26 cellular contexts compared by ENCODE assay signal in genomic region chr5:2136728-2137333, GRCh38.
DNase-seq lines count a peak whose midpoint lies in the region; ATAC-seq and TF ChIP-seq lines count a peak whose summit lies in the region.
"Had no signal": no experiment of that assay in that cellular context is flagged by ENCODE, and none has a peak within 500 bp of the region (broad histone marks: within the 10 kb centered on the region; RNA-seq: fewer than 3 reads in every experiment).

No MANE protein-coding gene starts in this region.

- no peak overlapping the region for H3K4ac ChIP-seq in neuronal stem cell (ENCODE audit: low read length)

- CTCF ChIA-PET in HEK293 (lab: Yijun Ruan, JAX) (no interaction called here), Calu3 (lab: Charles Lee) (no interaction called here)

- peak overlapping the region; percentile 52 for H3K27ac Mint-ChIP-seq in activated T-helper 1 cell treated with anti-CD3 and anti-CD28 coated beads, Interleukin-12 subunit alpha, Interleukin-12 subunit beta, Interleukin-2, Interleukin-4 antibody, amounts not matched to agents 30 ng/mL and 10 ng/mL and 1 ng/mL, durations not matched to agents 14 hours and 24 hours and 36 hours
- no peak overlapping the region for H3K27ac Mint-ChIP-seq in Calu3 (ENCODE audit: unreplicated experiment)
- H3K27ac Mint-ChIP-seq: dendritic cell treated with granulocyte-macrophage colony-stimulating factor and Interleukin-4, amounts not matched to agents 40 ng/mL and 50 ng/mL, for 4 days; T-cell had no signal

- H2AK5ac ChIP-seq in neuronal stem cell (ENCODE audit: low read depth, low read length): no peak overlapping the region

- peak overlapping the region; percentile 13 for H3K9ac ChIP-seq in neuronal stem cell (ENCODE audit: low read depth, low read length, poor library complexity)
- H3K9ac ChIP-seq: BLaER1, GM23248 had no signal

- POLR2A ChIA-PET in HEK293 (lab: Yijun Ruan, JAX): no interaction called here

- intact Hi-C loops in activated T-helper 1 cell treated with anti-CD3 and anti-CD28 coated beads, Interleukin-12 subunit alpha, Interleukin-12 subunit beta, Interleukin-2, Interleukin-4 antibody, amounts not matched to agents 30 ng/mL and 10 ng/mL and 1 ng/mL, durations not matched to agents 14 hours and 24 hours and 36 hours (cut with micrococcal nuclease): no loop called here
- intact Hi-C loops in Calu3 (cut with micrococcal nuclease; ENCODE audit: unreplicated experiment): no loop called here

- no peaks in the 10 kb centered on the region for H3K27me3 ChIP-seq in neuronal stem cell (ENCODE audit: control insufficient read depth in 3 of 3, insufficient read depth in 3 of 3, low read depth in 1 of 3, low read length in 3 of 3)
- H3K27me3 ChIP-seq: BLaER1, cardiac muscle cell, Peyer's patch, SJCRH30 had no signal

- H2BK5ac ChIP-seq in neuronal stem cell (ENCODE audit: low read length): no peak overlapping the region

- peaks cover 2% of the 10 kb centered on the region for H3K27me3 Mint-ChIP-seq in activated T-helper 1 cell treated with anti-CD3 and anti-CD28 coated beads, Interleukin-12 subunit alpha, Interleukin-12 subunit beta, Interleukin-2, Interleukin-4 antibody, amounts not matched to agents 30 ng/mL and 10 ng/mL and 1 ng/mL, durations not matched to agents 14 hours and 24 hours and 36 hours (ENCODE audit: insufficient read depth)
- no peaks in the 10 kb centered on the region for H3K27me3 Mint-ChIP-seq in Calu3 (ENCODE audit: unreplicated experiment)
- H3K27me3 Mint-ChIP-seq: dendritic cell treated with granulocyte-macrophage colony-stimulating factor and Interleukin-4, amounts not matched to agents 40 ng/mL and 50 ng/mL, for 4 days had no signal

- H3K14ac ChIP-seq in neuronal stem cell (ENCODE audit: low read length): peak overlapping the region; percentile 91

- BruUV-seq in Calu3 (replicated peaks; lab: Mats Ljungman, UMichigan): no TSS peak

- ATAC-seq in HG02885 (IDR thresholded peaks at IDR 0.05; ENCODE audit: poor library complexity, unreplicated experiment) (no peak), GM21528 (IDR thresholded peaks at IDR 0.05; ENCODE audit: low FRiP score, unreplicated experiment) (no peak)
- ATAC-seq: T-cell had no signal

- peaks cover 7% of the 10 kb centered on the region for H3K4me1 Mint-ChIP-seq in activated T-helper 1 cell treated with anti-CD3 and anti-CD28 coated beads, Interleukin-12 subunit alpha, Interleukin-12 subunit beta, Interleukin-2, Interleukin-4 antibody, amounts not matched to agents 30 ng/mL and 10 ng/mL and 1 ng/mL, durations not matched to agents 14 hours and 24 hours and 36 hours (ENCODE audit: low read depth)
- H3K4me1 Mint-ChIP-seq in Calu3 (ENCODE audit: low read depth, unreplicated experiment): no peaks in the 10 kb centered on the region
- H3K4me1 Mint-ChIP-seq: T-cell had no signal

- peak overlapping the region; percentile 83 for H3K23ac ChIP-seq in neuronal stem cell (ENCODE audit: low read depth, low read length, poor library complexity)

- H2BK120ac ChIP-seq in neuronal stem cell (ENCODE audit: low read depth, low read length): no peak overlapping the region

- H3K9me3 ChIP-seq in HEK293 (ENCODE audit: control insufficient read depth, insufficient read depth, low read depth, low read length) (no peaks in the 10 kb centered on the region), neuronal stem cell (replicated peaks in 1 of 2; ENCODE audit: control insufficient read depth in 2 of 2, insufficient read depth in 1 of 2, low read depth in 1 of 2, low read length in 2 of 2) (peaks cover 0 to 2% of the 10 kb centered on the region in 2 donors)
- H3K9me3 ChIP-seq: BLaER1, Peyer's patch, prostate gland, SJCRH30 had no signal

- H3K27ac ChIP-seq in HEK293 (ENCODE audit: extremely low read depth, low read depth, low read length) (no peak overlapping the region), neuronal stem cell (replicated peaks; ENCODE audit: low read length) (no peak overlapping the region)
- H3K27ac ChIP-seq: BLaER1, cardiac muscle cell, GM23248, Peyer's patch, prostate gland, SJCRH30 had no signal

- H3K9me3 Mint-ChIP-seq in activated T-helper 1 cell treated with anti-CD3 and anti-CD28 coated beads, Interleukin-12 subunit alpha, Interleukin-12 subunit beta, Interleukin-2, Interleukin-4 antibody, amounts not matched to agents 30 ng/mL and 10 ng/mL and 1 ng/mL, durations not matched to agents 14 hours and 24 hours and 36 hours: peaks cover 8% of the 10 kb centered on the region
- H3K9me3 Mint-ChIP-seq in Calu3 (ENCODE audit: low read depth, unreplicated experiment): peaks cover 6% of the 10 kb centered on the region
- H3K9me3 Mint-ChIP-seq: T-cell had no signal

- H3K79me1 ChIP-seq in neuronal stem cell (ENCODE audit: low read depth, low read length): no peaks in the 10 kb centered on the region

- H3K36me3 ChIP-seq in HEK293 (ENCODE audit: control insufficient read depth in 2 of 2, insufficient read depth in 1 of 2, low read length in 2 of 2): no peaks in the 10 kb centered on the region
- H3K36me3 ChIP-seq in neuronal stem cell (replicated peaks in 1 of 2; ENCODE audit: control insufficient read depth in 2 of 2, insufficient read depth in 2 of 2, low read length in 2 of 2): no peaks in the 10 kb centered on the region
- H3K36me3 ChIP-seq: BLaER1, cardiac muscle cell, Peyer's patch, prostate gland, SJCRH30 had no signal

- H4K8ac ChIP-seq in neuronal stem cell (ENCODE audit: low read depth, low read length): peak overlapping the region; percentile 84

- TF ChIP-seq CTCF in HEK293 (tag by site-specific recombination; IDR thresholded peaks at IDR 0.05): no peak
- TF ChIP-seq CTCF in Calu3 (IDR thresholded peaks at IDR 0.05; ENCODE audit: unreplicated experiment): no peak

- H3K18ac ChIP-seq in neuronal stem cell (ENCODE audit: low read length): peak overlapping the region; percentile 54

- peak overlapping the region; percentile 19 for H2BK15ac ChIP-seq in neuronal stem cell (ENCODE audit: low read length)

- H3K4me3 ChIP-seq in HEK293 (ENCODE audit: low read depth, low read length): no peak overlapping the region
- peak overlapping the region in 1 of 2 donors; percentile 20 for H3K4me3 ChIP-seq in neuronal stem cell (ENCODE audit: low read length in 2 of 2)
- H3K4me3 ChIP-seq: BLaER1, cardiac muscle cell, GM23248, Peyer's patch, prostate gland, SJCRH30 had no signal

- H3K4me2 ChIP-seq in neuronal stem cell (ENCODE audit: insufficient read depth, low read length, poor library complexity, severe bottlenecking): no peak overlapping the region
- H3K4me2 ChIP-seq: BLaER1 had no signal

- H4K91ac ChIP-seq in neuronal stem cell (ENCODE audit: low read depth, low read length, poor library complexity): peak overlapping the region; percentile 25

- WGBS in neuronal stem cell (ENCODE audit: extremely low coverage in 2 of 2, insufficient read length in 2 of 2, insufficient replicate concordance in 1 of 2), 2 donors: no CpG with 5 or more reads among the region's 44 CpGs

- H2BK12ac ChIP-seq in neuronal stem cell (ENCODE audit: low read length): peak overlapping the region; percentile 31

- H3K4me1 ChIP-seq in HEK293 (ENCODE audit: control insufficient read depth, insufficient read depth, low read length) (no peaks in the 10 kb centered on the region), neuronal stem cell (ENCODE audit: control insufficient read depth in 2 of 2, insufficient read depth in 1 of 2, low read depth in 1 of 2, low read length in 2 of 2) (peaks cover 3 to 12% of the 10 kb centered on the region in 2 donors)
- H3K4me1 ChIP-seq: Peyer's patch, prostate gland, SJCRH30 had no signal

- H3K4me3 Mint-ChIP-seq in activated T-helper 1 cell treated with anti-CD3 and anti-CD28 coated beads, Interleukin-12 subunit alpha, Interleukin-12 subunit beta, Interleukin-2, Interleukin-4 antibody, amounts not matched to agents 30 ng/mL and 10 ng/mL and 1 ng/mL, durations not matched to agents 14 hours and 24 hours and 36 hours: no peak overlapping the region
- H3K4me3 Mint-ChIP-seq in Calu3 (ENCODE audit: low read depth, unreplicated experiment): no peak overlapping the region
- H3K4me3 Mint-ChIP-seq: dendritic cell treated with granulocyte-macrophage colony-stimulating factor and Interleukin-4, amounts not matched to agents 40 ng/mL and 50 ng/mL, for 4 days; T-cell had no signal

- no peaks in the 10 kb centered on the region for H3K36me3 Mint-ChIP-seq in activated T-helper 1 cell treated with anti-CD3 and anti-CD28 coated beads, Interleukin-12 subunit alpha, Interleukin-12 subunit beta, Interleukin-2, Interleukin-4 antibody, amounts not matched to agents 30 ng/mL and 10 ng/mL and 1 ng/mL, durations not matched to agents 14 hours and 24 hours and 36 hours (ENCODE audit: low read depth)
- no peaks in the 10 kb centered on the region for H3K36me3 Mint-ChIP-seq in Calu3 (ENCODE audit: insufficient read depth, unreplicated experiment)
- H3K36me3 Mint-ChIP-seq: T-cell had no signal

- H2AFZ ChIP-seq in neuronal stem cell (ENCODE audit: low read length): no peak overlapping the region
- H2AFZ ChIP-seq: GM23248 had no signal

- DNase-seq in activated naive CD4-positive, alpha-beta T cell treated with Interleukin-2 at 50 U/mL for 16 hours: peak; percentile 3
- no peak for DNase-seq in activated naive CD4-positive, alpha-beta T cell treated with anti-CD3 and anti-CD28 coated beads, Interleukin-2, amount 50 U/mL, for 16 hours
- DNase-seq in activated T-helper 1 cell treated with anti-CD3 and anti-CD28 coated beads, Interleukin-12 subunit alpha, Interleukin-12 subunit beta, Interleukin-2, Interleukin-4 antibody, amounts not matched to agents 30 ng/mL and 10 ng/mL and 1 ng/mL, durations not matched to agents 14 hours and 24 hours and 36 hours (ENCODE audit: low spot score): no peak
- DNase-seq in neuronal stem cell (ENCODE audit: low spot score) (no peak), Calu3 (no peak)
- DNase-seq: activated CD4-positive, CD25-positive, alpha-beta regulatory T cell treated with anti-CD3 and anti-CD28 coated beads, Interleukin-2, amount 50 U/mL, for 72 hours; activated CD8-positive, alpha-beta memory T cell treated with anti-CD3 and anti-CD28 coated beads, Interleukin-2, amount 50 U/mL, for 48 hours; activated gamma-delta T cell; aorta; DMS79; GF-D8; GM23248; islet precursor cell; NCI-H187; NCI-H69; SJCRH30; stimulated activated naive CD4-positive, alpha-beta T cell treated with Interleukin-2 at 50 U/mL for 16 hours; T-cell had no signal

TF ChIP-seq in HEK293, 187 proteins besides CTCF, POLR2A, EP300 and RAD21:
- TF ChIP-seq ELK4 (IDR thresholded peaks at IDR 0.05; ENCODE audit: borderline replicate concordance, low read depth, low read length) (no peak), ZFHX2 (tag by site-specific recombination; conservative IDR thresholded peaks at IDR 0.05) (peak; percentile 99), EGR2 (tag by site-specific recombination; IDR thresholded peaks at IDR 0.05; ENCODE audit: low read depth) (peak; percentile 99)
